ENCODE assay signal across 16 cellular contexts in the genomic region with DNA sequence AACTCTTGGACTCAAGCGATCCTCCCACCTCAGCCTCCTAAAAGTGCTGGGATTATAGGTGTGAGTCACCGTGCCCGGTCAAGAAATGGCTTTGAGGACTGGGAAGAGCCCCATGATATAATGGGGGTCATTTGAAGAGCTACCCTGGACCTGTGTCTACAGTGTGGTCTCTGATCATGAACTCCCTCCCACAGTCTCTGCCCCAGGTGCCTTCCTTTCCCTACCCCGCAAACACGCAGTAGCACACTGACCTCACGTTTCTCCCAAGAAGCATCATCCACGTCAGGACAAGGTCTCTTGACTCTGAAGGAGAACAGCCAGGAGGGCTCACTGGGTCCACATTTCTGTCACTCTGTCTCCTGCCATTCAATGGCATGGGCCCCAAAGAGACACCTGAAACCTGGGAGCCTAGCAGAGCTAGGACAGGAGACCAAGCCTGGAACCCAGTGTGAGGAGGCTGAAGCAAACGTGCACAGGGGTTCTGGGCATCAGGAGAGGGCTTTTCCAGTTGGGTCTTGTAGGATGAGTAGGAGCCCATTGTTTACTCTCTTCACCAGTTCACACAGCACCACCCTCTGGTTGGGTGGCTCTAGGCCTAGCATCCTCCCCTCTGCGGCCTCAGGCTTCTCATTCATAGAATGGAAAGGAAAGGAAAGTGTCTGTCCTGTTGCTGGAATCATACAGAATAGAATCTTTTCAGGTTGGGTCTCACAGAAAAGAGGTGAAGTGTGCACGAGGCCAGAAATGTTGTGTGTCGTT. TPM values are rescaled to one million over a fixed set of nuclear protein-coding genes. Genes with fewer than 3 reads are reported as not detected.
DNase-seq lines count a peak whose midpoint lies in the region; ATAC-seq and TF ChIP-seq lines count a peak whose summit lies in the region.
"Had no signal": no experiment of that assay in that cellular context is flagged by ENCODE, and none has a peak within 500 bp of the region (broad histone marks: within the 10 kb centered on the region; RNA-seq: fewer than 3 reads in every experiment).

No MANE protein-coding gene starts in this region.

- no peak overlapping the region for H2BK20ac ChIP-seq in IMR-90 (ENCODE audit: low read depth, low read length)

- H3K56ac ChIP-seq in IMR-90 (ENCODE audit: extremely low read depth, insufficient read depth, low read length) = no peak overlapping the region

- no peak overlapping the region for H3K23ac ChIP-seq in IMR-90 (ENCODE audit: low read depth, low read length)

- H3K36me3 ChIP-seq in SK-N-SH (replicated peaks in 1 of 2; ENCODE audit: control insufficient read depth in 1 of 2, insufficient read depth in 2 of 2, low read length in 1 of 2) = no peaks in the 10 kb centered on the region
- H3K36me3 ChIP-seq in IMR-90 (ENCODE audit: control insufficient read depth, insufficient read depth, low read length) = peaks cover 32% of the 10 kb centered on the region
- peaks cover 5% of the 10 kb centered on the region for H3K36me3 ChIP-seq in osteoblast (ENCODE audit: insufficient read depth, low read length)
- H3K36me3 ChIP-seq in MG63 = peaks cover 7% of the 10 kb centered on the region
- H3K36me3 ChIP-seq: BLaER1 had no signal

- H3K27ac ChIP-seq in SK-N-SH (ENCODE audit: low read depth in 2 of 2, low read length in 1 of 2) (no peak overlapping the region), IMR-90 (ENCODE audit: insufficient read depth, low read length) (no peak overlapping the region), osteoblast (ENCODE audit: low read depth, low read length) (no peak overlapping the region)
- H3K27ac ChIP-seq: 22Rv1, BLaER1 had no signal

- no peaks in the 10 kb centered on the region for H3K9me2 ChIP-seq in SK-N-SH

- no peak overlapping the region for H2BK15ac ChIP-seq in IMR-90 (ENCODE audit: low read depth, low read length)

- H3K4me1 ChIP-seq in SK-N-SH (ENCODE audit: control insufficient read depth in 1 of 2, insufficient read depth in 2 of 2, low read depth in 1 of 2, low read length in 1 of 2) = no peaks in the 10 kb centered on the region
- peaks cover 7% of the 10 kb centered on the region; the same call in 1 of the 2 replicates for H3K4me1 ChIP-seq in IMR-90 (ENCODE audit: control insufficient read depth, insufficient read depth, low read length)
- H3K4me1 ChIP-seq in osteoblast (ENCODE audit: insufficient read depth, low read length) = peaks cover 10% of the 10 kb centered on the region
- H3K4me1 ChIP-seq: BLaER1 had no signal

- no peak for ATAC-seq in SK-N-SH treated with all-trans-retinoic acid at 6 μM for 48 hours
- no peak for ATAC-seq in IMR-90 (ENCODE audit: low read depth)
- ATAC-seq in WTC11 = 0 out of 2 replicates have a peak, but pooled peaks have one; percentile 27

- POLR2A ChIA-PET in SK-N-SH (lab: Yijun Ruan, JAX) (no interaction called here), IMR-90 (lab: Charles Lee; ENCODE audit: unreplicated experiment) (no interaction called here), WTC11 (lab: Charles Lee) (no interaction called here)

- no peak for TF ChIP-seq EP300 in SK-N-SH (IDR thresholded peaks at IDR 0.05; ENCODE audit: borderline replicate concordance in 1 of 2, low read depth in 1 of 2, low read length in 1 of 2)

- H3K9ac ChIP-seq in SK-N-SH = no peak overlapping the region
- no peak overlapping the region for H3K9ac ChIP-seq in IMR-90 (ENCODE audit: low read depth, low read length)
- H3K9ac ChIP-seq: BLaER1 had no signal

- H3K9me3 Mint-ChIP-seq in WTC11 = peaks cover 4% of the 10 kb centered on the region
- H3K9me3 Mint-ChIP-seq: CD8-positive, alpha-beta memory T cell had no signal

- DNase-seq in SK-N-SH = no peak
- DNase-seq in IMR-90 = no peak
- no peak for DNase-seq in WTC11 (ENCODE audit: low spot score)
- peak; percentile 61 for DNase-seq in osteoblast (ENCODE audit: insufficient read length, low spot score, missing footprints)
- no peak for DNase-seq in amygdala (lab: John Stamatoyannopoulos, UW)
- DNase-seq in A172 (ENCODE audit: low spot score) = no peak
- DNase-seq in MG63 = no peak
- DNase-seq: AML-193; Caco-2; CD8-positive, alpha-beta memory T cell; DMS53; GF-D8; H7 had no signal

- CTCF ChIA-PET in SK-N-SH (lab: Yijun Ruan, JAX) = no interaction called here
- CTCF ChIA-PET in IMR-90 (lab: Yijun Ruan, JAX) = no interaction called here
- CTCF ChIA-PET in WTC11 (lab: Charles Lee) = no interaction called here

- no peak overlapping the region for H3K18ac ChIP-seq in IMR-90 (ENCODE audit: low read depth, low read length)

- H3K4ac ChIP-seq in IMR-90 (ENCODE audit: low read depth, low read length) = peak overlapping the region; percentile 17; the same call in 1 of the 2 replicates

- WGBS in SK-N-SH (ENCODE audit: low lambda C conversion rate) = 89% methylated on average over 8 of the region's 11 CpGs
- WGBS in IMR-90 (ENCODE audit: extremely low coverage in 2 of 2, insufficient read length in 1 of 2), 2 experiments = 86% methylated on average over 2 of the region's 11 CpGs; no CpG with 5 or more reads in 1 of the 2 experiments

- TF ChIP-seq POLR2A in IMR-90 (IDR thresholded peaks at IDR 0.05; ENCODE audit: low read depth, low read length) = no peak

- no peak overlapping the region for H2AK9ac ChIP-seq in IMR-90 (replicated peaks; ENCODE audit: low read depth, low read length, poor library complexity)

- H3F3A ChIP-seq in SK-N-SH (replicated peaks; ENCODE audit: insufficient read depth) = no peaks in the 10 kb centered on the region

- no peak overlapping the region for H2BK5ac ChIP-seq in IMR-90 (ENCODE audit: low read depth, low read length, poor library complexity, severe bottlenecking)

- H3K27me3 Mint-ChIP-seq in WTC11 (ENCODE audit: low read depth) = no peaks in the 10 kb centered on the region

- no TSS peak for BruUV-seq in IMR-90 (replicated peaks; lab: Mats Ljungman, UMichigan)

- in situ Hi-C loops in IMR-90 (cut with MboI; ENCODE audit: low sequenced_read_pairs) = no loop called here

- H3K27ac Mint-ChIP-seq in WTC11 = no peak overlapping the region
- H3K27ac Mint-ChIP-seq: CD8-positive, alpha-beta memory T cell had no signal

- no peak for TF ChIP-seq CTCF in SK-N-SH (IDR thresholded peaks at IDR 0.05)
- TF ChIP-seq CTCF in IMR-90 (conservative IDR thresholded peaks at IDR 0.05; ENCODE audit: low read depth, low read length) = no peak
- no peak for TF ChIP-seq CTCF in WTC11 (IDR thresholded peaks at IDR 0.05)
- TF ChIP-seq CTCF in osteoblast (IDR thresholded peaks at IDR 0.05; ENCODE audit: extremely low read depth, low read depth, low read length) = no peak

- H4K8ac ChIP-seq in IMR-90 (ENCODE audit: low read depth in 2 of 2, low read length in 2 of 2) = no peak overlapping the region

- H3K9me1 ChIP-seq in IMR-90 (ENCODE audit: insufficient read depth, low read length) = peaks cover 38% of the 10 kb centered on the region

- no peaks in the 10 kb centered on the region for H4K20me1 ChIP-seq in SK-N-SH (ENCODE audit: insufficient read depth)
- H4K20me1 ChIP-seq in IMR-90 (ENCODE audit: insufficient read depth, low read length) = peaks cover 31% of the 10 kb centered on the region
- peaks cover 25% of the 10 kb centered on the region for H4K20me1 ChIP-seq in osteoblast (ENCODE audit: insufficient read depth, low read length)
- H4K20me1 ChIP-seq: BLaER1 had no signal

- no peak overlapping the region for H4K91ac ChIP-seq in IMR-90 (ENCODE audit: insufficient read depth, low read depth, low read length)

- H3K9me3 ChIP-seq in SK-N-SH = no peaks in the 10 kb centered on the region
- no peaks in the 10 kb centered on the region for H3K9me3 ChIP-seq in IMR-90 (ENCODE audit: control insufficient read depth, insufficient read depth, low read length)
- H3K9me3 ChIP-seq in osteoblast (ENCODE audit: low read depth, low read length) = no peaks in the 10 kb centered on the region
- H3K9me3 ChIP-seq in MG63 = no peaks in the 10 kb centered on the region
- H3K9me3 ChIP-seq: BLaER1, Caco-2 had no signal

- H4K5ac ChIP-seq in IMR-90 (ENCODE audit: low read depth, low read length) = no peak overlapping the region

- H3K27me3 ChIP-seq in SK-N-SH (ENCODE audit: insufficient read depth) (no peaks in the 10 kb centered on the region), IMR-90 (ENCODE audit: control insufficient read depth, insufficient read depth, low read length) (no peaks in the 10 kb centered on the region), osteoblast (ENCODE audit: insufficient read depth, low read length) (no peaks in the 10 kb centered on the region), MG63 (no peaks in the 10 kb centered on the region)
- H3K27me3 ChIP-seq: BLaER1 had no signal

- intact Hi-C loops in IMR-90 (cut with micrococcal nuclease) = no loop called here

- peak overlapping the region; percentile 15; the same call in 1 of the 2 replicates for H2AK5ac ChIP-seq in IMR-90 (ENCODE audit: low read depth, low read length)

- no peak overlapping the region for H3K4me3 ChIP-seq in SK-N-SH (ENCODE audit: low read depth in 2 of 2, low read length in 1 of 2)
- no peak overlapping the region for H3K4me3 ChIP-seq in IMR-90 (ENCODE audit: insufficient read depth, low read depth, low read length)
- no peak overlapping the region for H3K4me3 ChIP-seq in osteoblast (ENCODE audit: insufficient read depth, low read length)
- no peak overlapping the region for H3K4me3 ChIP-seq in MG63
- H3K4me3 ChIP-seq: BLaER1 had no signal

- no peaks in the 10 kb centered on the region for H3K79me2 ChIP-seq in SK-N-SH (ENCODE audit: insufficient read depth)
- H3K79me2 ChIP-seq in osteoblast (ENCODE audit: insufficient read depth, low read length) = peaks cover 9% of the 10 kb centered on the region

- dilution Hi-C loops in IMR-90 (cut with HindIII; ENCODE audit: low sequenced_read_pairs, unreplicated experiment) = no loop called here

- peaks cover 40 to 79% of the 10 kb centered on the region in 2 experiments; a peak in 3 of 4 replicates for H3K79me1 ChIP-seq in IMR-90 (ENCODE audit: low read depth in 1 of 2, low read length in 2 of 2)

- H2BK120ac ChIP-seq in IMR-90 (ENCODE audit: low read depth, low read length) = no peak overlapping the region

- no peaks in the 10 kb centered on the region for H3K36me3 Mint-ChIP-seq in WTC11
- H3K36me3 Mint-ChIP-seq: CD8-positive, alpha-beta memory T cell had no signal

- H3K4me2 ChIP-seq in SK-N-SH = no peak overlapping the region
- H3K4me2 ChIP-seq in IMR-90 (ENCODE audit: low read depth, low read length) = no peak overlapping the region
- H3K4me2 ChIP-seq in osteoblast (ENCODE audit: insufficient read depth, low read length) = no peak overlapping the region
- H3K4me2 ChIP-seq: BLaER1 had no signal

- TF ChIP-seq RAD21 in SK-N-SH (IDR thresholded peaks at IDR 0.05; ENCODE audit: low read length) (no peak), IMR-90 (IDR thresholded peaks at IDR 0.05; ENCODE audit: low read length) (no peak)

- H3K14ac ChIP-seq in IMR-90 (replicated peaks; ENCODE audit: low read depth, low read length) = no peak overlapping the region

- H3K4me3 Mint-ChIP-seq in WTC11 = no peak overlapping the region
- H3K4me3 Mint-ChIP-seq: CD8-positive, alpha-beta memory T cell had no signal

- H3K4me1 Mint-ChIP-seq in WTC11 = peaks cover 8% of the 10 kb centered on the region
- H3K4me1 Mint-ChIP-seq: CD8-positive, alpha-beta memory T cell had no signal

- H2AFZ ChIP-seq in SK-N-SH (ENCODE audit: low read depth) = no peak overlapping the region
- H2AFZ ChIP-seq in IMR-90 (replicated peaks; ENCODE audit: low read length, poor library complexity) = no peak overlapping the region
- H2AFZ ChIP-seq in osteoblast (ENCODE audit: low read length) = no peak overlapping the region

RNA-seq across cellular contexts. Expression of a gene that starts 23.0 kb away (rescaled TPM):
- 0.83 and 0.84 TPM in 2 replicates for polyA plus RNA-seq in SK-N-SH (2012; rRNA removed)
- 0.51 and 1.2 TPM in 2 replicates for polyA plus RNA-seq in SK-N-SH (2012; cell fraction: cytosol; rRNA removed)
- 0.37 and 0.70 TPM in 2 replicates for polyA plus RNA-seq in SK-N-SH (2012; cell fraction: nucleus; rRNA removed)
- total RNA-seq in IMR-90 (2012; rRNA removed) = 12.7 and 13.1 TPM in 2 replicates
- polyA plus RNA-seq in IMR-90 (2012; rRNA removed) = 35.5 and 45.9 TPM in 2 replicates
- polyA plus RNA-seq in IMR-90 (2012; cell fraction: cytosol; rRNA removed) = 19.5 and 46.6 TPM in 2 replicates
- polyA plus RNA-seq in IMR-90 (2012; cell fraction: nucleus; rRNA removed; ENCODE audit: low replicate concordance) = 10.2 and 29.0 TPM in 2 replicates
- total RNA-seq in WTC11 (2021) = 6.9 to 10.7 TPM (median 8.2 TPM) in 3 replicates
- total RNA-seq in osteoblast = 27.5 and 34.8 TPM in 2 replicates
- total RNA-seq in A172 (2014; rRNA removed; shearing (Covaris generic)) = not detected in 2 replicates
- total RNA-seq in MG63 (2014; rRNA removed; shearing (Covaris generic); ENCODE audit: low replicate concordance) = 20.1 and 38.4 TPM in 2 replicates
- total RNA-seq: Caco-2 had no signal
- polyA plus RNA-seq: CD8-positive, alpha-beta memory T cell had no signal

RNA-seq across cellular contexts. Expression of a gene that starts 46.5 kb away (rescaled TPM):
- polyA plus RNA-seq in SK-N-SH (2012; rRNA removed) = 35.9 and 37.5 TPM in 2 replicates
- 14.2 and 23.9 TPM in 2 replicates for polyA plus RNA-seq in SK-N-SH (2012; cell fraction: cytosol; rRNA removed)
- 89.7 and 96.2 TPM in 2 replicates for polyA plus RNA-seq in SK-N-SH (2012; cell fraction: nucleus; rRNA removed)
- total RNA-seq in IMR-90 (2012; rRNA removed) = 9.4 and 9.7 TPM in 2 replicates
- 28.9 and 31.4 TPM in 2 replicates for polyA plus RNA-seq in IMR-90 (2012; rRNA removed)
- polyA plus RNA-seq in IMR-90 (2012; cell fraction: cytosol; rRNA removed) = 22.2 and 27.8 TPM in 2 replicates
- 42.0 and 79.1 TPM in 2 replicates for polyA plus RNA-seq in IMR-90 (2012; cell fraction: nucleus; rRNA removed; ENCODE audit: low replicate concordance)
- 19.3 to 20.0 TPM (median 19.7 TPM) in 3 replicates for total RNA-seq in WTC11 (2021)
- 21.0 and 23.9 TPM in 2 replicates for total RNA-seq in osteoblast
- 13.9 and 14.4 TPM in 2 replicates for total RNA-seq in A172 (2014; rRNA removed; shearing (Covaris generic))
- total RNA-seq in MG63 (2014; rRNA removed; shearing (Covaris generic); ENCODE audit: low replicate concordance) = 11.1 and 24.4 TPM in 2 replicates
